9 cellular contexts compared by ENCODE assay signal in the genomic region with DNA sequence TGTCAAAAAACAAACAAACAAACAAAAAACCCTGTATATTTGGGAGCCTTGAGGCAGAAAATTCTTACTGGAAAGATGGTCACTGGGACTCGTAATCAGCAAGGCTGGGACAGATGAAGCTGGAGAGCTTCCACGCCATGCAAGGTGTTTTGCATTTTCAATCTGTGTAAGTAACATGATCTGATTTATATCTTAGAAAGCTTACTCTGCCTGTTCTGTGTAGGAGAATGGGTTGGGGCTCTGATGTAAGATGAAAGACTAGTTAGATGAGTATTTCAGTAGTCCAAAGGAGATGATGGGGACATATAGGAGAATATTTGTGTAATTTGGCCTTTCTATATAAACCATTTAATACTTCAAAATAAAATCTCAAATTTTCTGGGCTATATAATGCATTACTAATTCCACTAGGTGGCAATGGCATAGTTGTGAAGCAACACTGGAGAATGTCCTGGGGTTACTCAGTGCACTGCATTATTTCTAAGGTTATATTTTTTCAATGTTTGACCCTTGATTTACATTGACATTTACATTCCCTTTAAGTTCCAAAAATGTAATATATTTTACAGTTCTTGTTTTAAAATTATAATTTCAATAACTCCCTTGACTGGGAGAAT. TPM values are rescaled to one million over a fixed set of nuclear protein-coding genes. Genes with fewer than 3 reads are reported as not detected.
DNase-seq lines count a peak whose midpoint lies in the region; ATAC-seq and TF ChIP-seq lines count a peak whose summit lies in the region.
"Had no signal": no experiment of that assay in that cellular context is flagged by ENCODE, and none has a peak within 500 bp of the region (broad histone marks: within the 10 kb centered on the region; RNA-seq: fewer than 3 reads in every experiment).

No MANE protein-coding gene starts in this region.

- H3K27me3 Mint-ChIP-seq in activated CD8-positive, alpha-beta memory T cell treated with anti-CD3 and anti-CD28 coated beads, Interleukin-2, amount 10 ng/mL, durations not matched to agents 7 days and 5 days = peaks cover 8% of the 10 kb centered on the region
- H3K27me3 Mint-ChIP-seq in nephron (ENCODE audit: low read depth) (no peaks in the 10 kb centered on the region), T-cell (peaks cover 0 to 2% of the 10 kb centered on the region in 2 donors)

- ATAC-seq in activated CD8-positive, alpha-beta memory T cell treated with anti-CD3 and anti-CD28 coated beads, Interleukin-2, amount 10 ng/mL, durations not matched to agents 7 days and 5 days = peak; percentile 51
- ATAC-seq in HG03571 (IDR thresholded peaks at IDR 0.05; ENCODE audit: unreplicated experiment) (peak; percentile 73), GM19328 (IDR thresholded peaks at IDR 0.05; ENCODE audit: unreplicated experiment) (no peak), T-cell (replicated peaks in 1 of 4) (no peak)

- no peak overlapping the region for H3K4me3 Mint-ChIP-seq in activated CD8-positive, alpha-beta memory T cell treated with anti-CD3 and anti-CD28 coated beads, Interleukin-2, amount 10 ng/mL, durations not matched to agents 7 days and 5 days
- no peak overlapping the region for H3K4me3 Mint-ChIP-seq in nephron
- no peak overlapping the region for H3K4me3 Mint-ChIP-seq in T-cell
- H3K4me3 Mint-ChIP-seq: activated T-cell treated with anti-CD3 and anti-CD28 coated beads, Interleukin-2, amount 50 U/mL, for 72 hours had no signal

- H3K36me3 Mint-ChIP-seq in activated CD8-positive, alpha-beta memory T cell treated with anti-CD3 and anti-CD28 coated beads, Interleukin-2, amount 10 ng/mL, durations not matched to agents 7 days and 5 days = no peaks in the 10 kb centered on the region
- H3K36me3 Mint-ChIP-seq in nephron (ENCODE audit: low read depth) = no peaks in the 10 kb centered on the region
- H3K36me3 Mint-ChIP-seq in T-cell = no peaks in the 10 kb centered on the region

- TF ChIP-seq CTCF in astrocyte of the spinal cord (IDR thresholded peaks at IDR 0.05; ENCODE audit: low read depth, low read length) = peak; percentile 42
- TF ChIP-seq CTCF in nephron (IDR thresholded peaks at IDR 0.05; ENCODE audit: unreplicated experiment in 3 of 3) = peak; percentile 47 to 66 (median 53)

- H3K27ac Mint-ChIP-seq in activated CD8-positive, alpha-beta memory T cell treated with anti-CD3 and anti-CD28 coated beads, Interleukin-2, amount 10 ng/mL, durations not matched to agents 7 days and 5 days = no peak overlapping the region
- H3K27ac Mint-ChIP-seq in nephron (no peak overlapping the region), T-cell (no peak overlapping the region)
- H3K27ac Mint-ChIP-seq: activated T-cell treated with anti-CD3 and anti-CD28 coated beads, Interleukin-2, amount 50 U/mL, for 72 hours had no signal

- H3K4me3 ChIP-seq in astrocyte of the spinal cord (ENCODE audit: low read depth, low read length) = no peak overlapping the region

- no peak for DNase-seq in activated CD8-positive, alpha-beta memory T cell treated with anti-CD3 and anti-CD28 coated beads, Interleukin-2, amount 10 ng/mL, durations not matched to agents 7 days and 5 days
- no peak for DNase-seq in activated CD8-positive, alpha-beta memory T cell treated with anti-CD3 and anti-CD28 coated beads for 24 hours
- DNase-seq in astrocyte of the spinal cord (ENCODE audit: low read depth, low spot score) (peak; percentile 30), HuH-7 (ENCODE audit: low spot score) (no peak), T-cell (no peak)
- DNase-seq: activated T-cell treated with anti-CD3 and anti-CD28 coated beads, Interleukin-2, amount 50 U/mL, for 72 hours had no signal

- no peaks in the 10 kb centered on the region for H3K9me3 Mint-ChIP-seq in activated CD8-positive, alpha-beta memory T cell treated with anti-CD3 and anti-CD28 coated beads, Interleukin-2, amount 10 ng/mL, durations not matched to agents 7 days and 5 days (ENCODE audit: low read depth)
- H3K9me3 Mint-ChIP-seq in nephron = no peaks in the 10 kb centered on the region
- no peaks in the 10 kb centered on the region for H3K9me3 Mint-ChIP-seq in T-cell
- H3K9me3 Mint-ChIP-seq: activated T-cell treated with anti-CD3 and anti-CD28 coated beads, Interleukin-2, amount 50 U/mL, for 72 hours had no signal

- POLR2A ChIA-PET in T-cell (lab: Charles Lee) = no interaction called here

- H3K4me1 Mint-ChIP-seq in activated CD8-positive, alpha-beta memory T cell treated with anti-CD3 and anti-CD28 coated beads, Interleukin-2, amount 10 ng/mL, durations not matched to agents 7 days and 5 days = no peaks in the 10 kb centered on the region
- H3K4me1 Mint-ChIP-seq in nephron (no peaks in the 10 kb centered on the region), T-cell (no peaks in the 10 kb centered on the region)

- in situ Hi-C loops in astrocyte of the spinal cord (cut with HindIII; ENCODE audit: low sequenced_read_pairs) = no loop called here

- CTCF ChIA-PET in activated CD8-positive, alpha-beta memory T cell treated with anti-CD3 and anti-CD28 coated beads, Interleukin-2, amount 10 ng/mL, durations not matched to agents 7 days and 5 days (lab: Charles Lee) = no interaction called here
- CTCF ChIA-PET in T-cell (lab: Charles Lee) = no interaction called here

RNA-seq across cellular contexts. Expression of a gene that starts 21.9 kb away (rescaled TPM):
- total RNA-seq in activated CD8-positive, alpha-beta memory T cell treated with anti-CD3 and anti-CD28 coated beads, Interleukin-2, amount 10 ng/mL, durations not matched to agents 7 days and 5 days = 1 to 10 TPM; 6.3 to 9.2 TPM
- 1 to 10 TPM in 4 of 5 donors, under 1 TPM in 1; 0.50 to 2.3 (median 1.4) TPM for total RNA-seq in T-cell

Comparison
In these comparisons a context has a peak if more than half of its experiments do, and no peak if none do; other contexts are left out.
1. ATAC-seq: peak in activated CD8-positive, alpha-beta memory T cell treated with anti-CD3 and anti-CD28 coated beads, Interleukin-2, amount 10 ng/mL, durations not matched to agents 7 days and 5 days (single experiment) and HG03571 (single experiment); none in GM19328 (single experiment) and T-cell (0 of 4).